In the genomic region with DNA sequence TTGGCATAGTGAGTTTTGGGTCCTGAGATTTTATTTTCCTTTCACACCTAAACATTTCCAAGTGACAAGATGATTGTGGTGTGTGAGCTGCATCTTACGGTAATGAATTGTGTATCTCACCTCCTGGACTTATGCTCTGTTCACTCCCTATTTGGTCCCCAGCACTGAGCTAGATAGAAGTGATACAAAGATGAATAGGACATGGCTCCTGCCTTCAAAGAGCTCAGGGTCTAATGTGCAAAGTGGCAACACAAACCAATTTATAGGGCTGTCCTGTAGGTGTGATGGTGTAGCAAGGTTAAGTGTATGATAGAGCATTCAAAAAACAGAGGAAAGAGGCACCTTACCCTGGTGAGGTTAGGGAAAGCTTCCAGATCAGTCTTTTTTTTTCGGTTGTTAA, we compare ENCODE assay signal across 36 cellular contexts. TPM values are rescaled to one million over a fixed set of nuclear protein-coding genes. Genes with fewer than 3 reads are reported as not detected.
"Had no signal": no experiment of that assay in that cellular context is flagged by ENCODE, and none has a peak within 500 bp of the region (broad histone marks: within the 10 kb centered on the region; RNA-seq: fewer than 3 reads in every experiment).

No MANE protein-coding gene starts in this region.

- ATAC-seq: activated CD8-positive, alpha-beta T cell treated with anti-CD3 and anti-CD28 coated beads for 36 hours; K562; PC-3; SK-N-SH treated with all-trans-retinoic acid at 6 μM for 48 hours had no signal

- H3K4me1 ChIP-seq: ascending aorta, Peyer's patch had no signal

- FAIRE-seq: K562 had no signal

- H3K27ac Mint-ChIP-seq: activated B cell treated with CpG ODN at 0.5 μM for 24 hours; activated CD8-positive, alpha-beta T cell treated with anti-CD3 and anti-CD28 coated beads for 36 hours; activated naive CD4-positive, alpha-beta T cell treated with anti-CD3 and anti-CD28 coated beads, Interleukin-2, amount 50 U/mL, for 24 hours; activated naive CD8-positive, alpha-beta T cell treated with anti-CD3 and anti-CD28 coated beads, Interleukin-2, amount 10 ng/mL, durations not matched to agents 7 days and 5 days; activated T-cell treated with anti-CD3 and anti-CD28 coated beads, Interleukin-2, amount 50 U/mL, for 24 hours; activated T-helper 2 cell treated with anti-CD3 and anti-CD28 coated beads, Interferon-gamma antibody, Interleukin-2, Interleukin-4, amounts not matched to agents 10 μg/mL and 5 μg/mL and 100 μg/mL, durations not matched to agents 14 hours and 24 hours and 36 hours had no signal

- H3K9me3 ChIP-seq: ascending aorta, Peyer's patch had no signal

- H3K9me3 Mint-ChIP-seq: activated B cell treated with CpG ODN at 0.5 μM for 24 hours; activated naive CD4-positive, alpha-beta T cell treated with anti-CD3 and anti-CD28 coated beads, Interleukin-2, amount 50 U/mL, for 24 hours; activated naive CD8-positive, alpha-beta T cell treated with anti-CD3 and anti-CD28 coated beads, Interleukin-2, amount 10 ng/mL, durations not matched to agents 7 days and 5 days; activated T-cell treated with anti-CD3 and anti-CD28 coated beads, Interleukin-2, amount 50 U/mL, for 24 hours; activated T-helper 2 cell treated with anti-CD3 and anti-CD28 coated beads, Interferon-gamma antibody, Interleukin-2, Interleukin-4, amounts not matched to agents 10 μg/mL and 5 μg/mL and 100 μg/mL, durations not matched to agents 14 hours and 24 hours and 36 hours had no signal

- H3K27ac ChIP-seq: ascending aorta, Peyer's patch, VCaP had no signal

- H3K4me3 ChIP-seq: ascending aorta, K562, Peyer's patch had no signal

- H3K27me3 ChIP-seq: ascending aorta, Peyer's patch had no signal

- H3K36me3 Mint-ChIP-seq: activated naive CD4-positive, alpha-beta T cell treated with anti-CD3 and anti-CD28 coated beads, Interleukin-2, amount 50 U/mL, for 24 hours; activated naive CD8-positive, alpha-beta T cell treated with anti-CD3 and anti-CD28 coated beads, Interleukin-2, amount 10 ng/mL, durations not matched to agents 7 days and 5 days had no signal

- H3K36me3 ChIP-seq: ascending aorta, Peyer's patch had no signal

- H3K4me3 Mint-ChIP-seq: activated B cell treated with CpG ODN at 0.5 μM for 24 hours; activated CD8-positive, alpha-beta T cell treated with anti-CD3 and anti-CD28 coated beads for 36 hours; activated naive CD4-positive, alpha-beta T cell treated with anti-CD3 and anti-CD28 coated beads, Interleukin-2, amount 50 U/mL, for 24 hours; activated naive CD8-positive, alpha-beta T cell treated with anti-CD3 and anti-CD28 coated beads, Interleukin-2, amount 10 ng/mL, durations not matched to agents 7 days and 5 days; activated T-cell treated with anti-CD3 and anti-CD28 coated beads, Interleukin-2, amount 50 U/mL, for 24 hours had no signal

- H3K4me1 Mint-ChIP-seq: activated B cell treated with CpG ODN at 0.5 μM for 24 hours; activated naive CD4-positive, alpha-beta T cell treated with anti-CD3 and anti-CD28 coated beads, Interleukin-2, amount 50 U/mL, for 24 hours; activated naive CD8-positive, alpha-beta T cell treated with anti-CD3 and anti-CD28 coated beads, Interleukin-2, amount 10 ng/mL, durations not matched to agents 7 days and 5 days had no signal

- DNase-seq: activated B cell treated with CpG ODN at 0.5 μM for 24 hours; activated CD4-positive, alpha-beta T cell treated with anti-CD3 and anti-CD28 coated beads for 48 hours; activated CD4-positive, alpha-beta T cell treated with anti-CD3 and anti-CD28 coated beads, Interleukin-2, amount 50 U/mL, for 4 hours; activated CD4-positive, CD25-positive, alpha-beta regulatory T cell treated with anti-CD3 and anti-CD28 coated beads, Interleukin-2, amount 50 U/mL, for 72 hours; activated CD8-positive, alpha-beta T cell treated with anti-CD3 and anti-CD28 coated beads for 36 hours; activated gamma-delta T cell; activated naive CD4-positive, alpha-beta T cell treated with Interleukin-2 at 50 U/mL for 16 hours; activated naive CD8-positive, alpha-beta T cell treated with anti-CD3 and anti-CD28 coated beads, Interleukin-2, amount 10 ng/mL, durations not matched to agents 7 days and 5 days; activated T-cell treated with anti-CD3 and anti-CD28 coated beads, Interleukin-2, amount 50 U/mL, for 24 hours; amygdala; NCI-H1092 treated with DMSO at 0.1 percent for 48 hours; NCI-H1417; NCI-H146; NCI-H187; NCI-H2029 treated with DMSO at 0.1 percent for 48 hours; NCI-H2107; NCI-H2171; NCI-H510A; NCI-H526; NCI-H748 treated with DMSO at 0.1 percent for 48 hours; NK-92 treated with Interleukin-12 subunit alpha and Interleukin-12 subunit beta, amount 100 ng/mL, for 24 hours; PC-3; Peyer's patch; RPMI8226; SIG-M5; SW 1271; T-helper 1 cell; T-helper 2 cell; T-helper 9 cell had no signal

RNA-seq across cellular contexts. Expression of a gene that starts 17.6 kb away (rescaled TPM):
- total RNA-seq: activated B cell treated with CpG ODN at 0.5 μM for 24 hours; activated CD8-positive, alpha-beta memory T cell treated with anti-CD3 and anti-CD28 coated beads for 36 hours; activated CD8-positive, alpha-beta T cell treated with anti-CD3 and anti-CD28 coated beads for 36 hours; activated naive CD8-positive, alpha-beta T cell treated with anti-CD3 and anti-CD28 coated beads, Interleukin-2, amount 10 ng/mL, durations not matched to agents 7 days and 5 days; activated T-helper 2 cell treated with anti-CD3 and anti-CD28 coated beads, Interferon-gamma antibody, Interleukin-2, Interleukin-4, amounts not matched to agents 10 μg/mL and 5 μg/mL and 100 μg/mL, durations not matched to agents 14 hours and 24 hours and 36 hours had no signal
